Comparison of ENCODE assay signal across 22 cellular contexts in the genomic region with DNA sequence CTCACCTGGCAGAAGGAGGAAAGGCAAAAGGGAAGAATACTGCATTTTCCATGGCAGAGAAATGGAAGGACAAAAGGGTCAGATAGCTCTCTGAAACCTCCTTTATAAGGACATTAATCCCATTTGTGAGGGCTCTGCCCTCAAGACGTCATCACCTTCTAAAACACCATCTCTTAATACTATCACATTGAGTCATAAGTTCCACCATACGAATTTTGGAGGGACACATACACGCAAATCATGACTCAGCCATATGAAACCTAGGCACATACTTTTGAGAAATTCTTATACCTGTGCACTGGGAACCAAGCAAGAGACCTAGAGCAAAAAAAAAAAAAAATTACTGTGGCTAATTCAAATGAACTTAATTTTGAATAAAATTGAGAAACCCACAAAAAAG.
"Had no signal": no experiment of that assay in that cellular context is flagged by ENCODE, and none has a peak within 500 bp of the region (broad histone marks: within the 10 kb centered on the region; RNA-seq: fewer than 3 reads in every experiment).

No MANE protein-coding gene starts in this region.

- ATAC-seq: gastrocnemius medialis; left cardiac atrium; left lung; naive thymus-derived CD4-positive, alpha-beta T cell; stimulated activated naive B cell treated with anti-CD40 and anti-IgM and Interleukin-4, amounts not matched to agents 10 μg/mL and 1 μg/mL and 100 μg/mL, for 72 hours had no signal

- H3K9me3 ChIP-seq: esophagus squamous epithelium, gastrocnemius medialis, left lung, prostate gland, right atrium auricular region, sigmoid colon, thoracic aorta, tibial nerve, upper lobe of left lung had no signal

- H3K27ac ChIP-seq: coronary artery, esophagus squamous epithelium, gastrocnemius medialis, left lung, neural progenitor cell, prostate gland, right atrium auricular region, sigmoid colon, thoracic aorta, tibial nerve, upper lobe of left lung had no signal

- H3K4me3 ChIP-seq: coronary artery, esophagus squamous epithelium, gastrocnemius medialis, left lung, neural progenitor cell, prostate gland, right atrium auricular region, sigmoid colon, thoracic aorta, tibial nerve, upper lobe of left lung had no signal

- H3K36me3 ChIP-seq: esophagus squamous epithelium, gastrocnemius medialis, left lung, neural progenitor cell, prostate gland, right atrium auricular region, sigmoid colon, thoracic aorta, tibial nerve, upper lobe of left lung had no signal

- H3K4me1 ChIP-seq: esophagus squamous epithelium, gastrocnemius medialis, left lung, neural progenitor cell, prostate gland, right atrium auricular region, sigmoid colon, tibial nerve, upper lobe of left lung had no signal

- H3K27me3 ChIP-seq: esophagus squamous epithelium, gastrocnemius medialis, left lung, neural progenitor cell, right atrium auricular region, sigmoid colon, tibial nerve, upper lobe of left lung had no signal

- DNase-seq: dermis blood vessel endothelial cell; effector memory CD4-positive, alpha-beta T cell; erythroblast; esophagus squamous epithelium; gastrocnemius medialis; head of caudate nucleus; left cardiac atrium; left lung; mesendoderm; midbrain; naive thymus-derived CD4-positive, alpha-beta T cell; nucleus accumbens; sigmoid colon; stimulated activated CD4-positive, alpha-beta T cell treated with anti-CD3 and anti-CD28 coated beads, Interleukin-4, amount 100 ng/mL, for 4 hours; stimulated activated naive B cell treated with anti-CD40 and anti-IgM and Interleukin-4, amounts not matched to agents 10 μg/mL and 1 μg/mL and 100 μg/mL, for 72 hours; upper lobe of left lung had no signal
